8 cellular contexts compared by ENCODE assay signal in genomic region chr13:39016789-39017188, GRCh38. TPM values are rescaled to one million over a fixed set of nuclear protein-coding genes. Genes with fewer than 3 reads are reported as not detected.
DNase-seq lines count a peak whose midpoint lies in the region; ATAC-seq and TF ChIP-seq lines count a peak whose summit lies in the region.

No MANE protein-coding gene starts in this region.

- no peaks in the 10 kb centered on the region for H4K20me1 ChIP-seq in HCT116 (ENCODE audit: insufficient read depth)

- H3K36me3 Mint-ChIP-seq in activated T-helper 1 cell treated with anti-CD3 and anti-CD28 coated beads, Interleukin-12 subunit alpha, Interleukin-12 subunit beta, Interleukin-2, Interleukin-4 antibody, amounts not matched to agents 30 ng/mL and 10 ng/mL and 1 ng/mL, durations not matched to agents 14 hours and 24 hours and 36 hours (ENCODE audit: low read depth): peaks cover 64% of the 10 kb centered on the region

- H3K4me1 Mint-ChIP-seq in activated T-helper 1 cell treated with anti-CD3 and anti-CD28 coated beads, Interleukin-12 subunit alpha, Interleukin-12 subunit beta, Interleukin-2, Interleukin-4 antibody, amounts not matched to agents 30 ng/mL and 10 ng/mL and 1 ng/mL, durations not matched to agents 14 hours and 24 hours and 36 hours (ENCODE audit: low read depth): peaks cover 24% of the 10 kb centered on the region

- H2AFZ ChIP-seq in HCT116 (ENCODE audit: low read depth, low read length, poor library complexity, severe bottlenecking): no peak overlapping the region

- no peaks in the 10 kb centered on the region for H3K9me3 ChIP-seq in HCT116 (ENCODE audit: control insufficient read depth in 1 of 2, insufficient read depth in 1 of 2, low read depth in 1 of 2, low read length in 2 of 2)
- H3K9me3 ChIP-seq in spleen: no peaks in the 10 kb centered on the region

- no peak overlapping the region for H3K4me3 ChIP-seq in HCT116 (replicated peaks in 1 of 2; ENCODE audit: low read depth in 1 of 2, low read length in 2 of 2)
- no peak overlapping the region for H3K4me3 ChIP-seq in spleen

- H3K4me1 ChIP-seq in HCT116 (ENCODE audit: control insufficient read depth in 1 of 2, insufficient read depth in 2 of 2, low read length in 2 of 2) (no peaks in the 10 kb centered on the region), spleen (no peaks in the 10 kb centered on the region)

- H3K9ac ChIP-seq in HCT116 (ENCODE audit: low read length): no peak overlapping the region

- H3K79me2 ChIP-seq in HCT116 (ENCODE audit: insufficient read depth, low read length): no peaks in the 10 kb centered on the region

- intact Hi-C loops in HCT116 (cut with micrococcal nuclease) (loop anchor here (5.0 kb wide), 1 partner anchor 144 kb away; no protein-coding TSS in a partner anchor), spleen (cut with DNase I; ENCODE audit: low total_unique reads) (no loop called here)
- intact Hi-C loops in activated T-helper 1 cell treated with anti-CD3 and anti-CD28 coated beads, Interleukin-12 subunit alpha, Interleukin-12 subunit beta, Interleukin-2, Interleukin-4 antibody, amounts not matched to agents 30 ng/mL and 10 ng/mL and 1 ng/mL, durations not matched to agents 14 hours and 24 hours and 36 hours (cut with micrococcal nuclease): loop anchor here (1.0 to 5.0 kb wide), 2 partner anchors 22 to 99 kb away; partner anchors contain the start of genes NHLRC3 and PROSER1

- no TSS peak for BruUV-seq in HCT116 (replicated peaks; lab: Mats Ljungman, UMichigan)

- CTCF ChIA-PET in HCT116 (lab: Charles Lee): interaction anchor here (0.6 to 1.6 kb wide), 2 partner anchors 13 to 152 kb away, joined by 3 read pairs; no protein-coding TSS in a partner anchor

- no peaks in the 10 kb centered on the region for H3K27me3 ChIP-seq in HCT116 (ENCODE audit: insufficient read depth, low read length)
- H3K27me3 ChIP-seq in spleen (replicated peaks in 1 of 7): no peaks in the 10 kb centered on the region

- H3K27me3 Mint-ChIP-seq in activated T-helper 1 cell treated with anti-CD3 and anti-CD28 coated beads, Interleukin-12 subunit alpha, Interleukin-12 subunit beta, Interleukin-2, Interleukin-4 antibody, amounts not matched to agents 30 ng/mL and 10 ng/mL and 1 ng/mL, durations not matched to agents 14 hours and 24 hours and 36 hours (ENCODE audit: insufficient read depth): no peaks in the 10 kb centered on the region

- H3K36me3 ChIP-seq in HCT116 (ENCODE audit: control insufficient read depth in 1 of 2, insufficient read depth in 2 of 2, low read length in 2 of 2) (peaks cover 7 to 42% of the 10 kb centered on the region in 2 experiments; a peak in 3 of 4 replicates), spleen (peaks cover 6 to 100% (median 76%) of the 10 kb centered on the region in 6 donors)

- no peak overlapping the region for H3K27ac ChIP-seq in HCT116 (ENCODE audit: low read depth, low read length)
- H3K27ac ChIP-seq in spleen: no peak overlapping the region

- peak; percentile 73 for ATAC-seq in HCT116

- 10 to 29% (median 16%) methylated on average over 2 of the region's 2 CpGs for WGBS in spleen, 5 donors

- POLR2A ChIA-PET in HCT116 (lab: Charles Lee): no interaction called here

- TF ChIP-seq CTCF in GM12872 (IDR thresholded peaks at IDR 0.05; ENCODE audit: insufficient read depth, low read depth, low read length): peak; percentile 67
- TF ChIP-seq CTCF in HCT116 (IDR thresholded peaks at IDR 0.05 in 2 of 3, conservative IDR thresholded peaks at IDR 0.05 in 1 of 3; ENCODE audit: borderline replicate concordance in 1 of 3, insufficient read depth in 1 of 3, low read depth in 2 of 3, low read length in 2 of 3): peak in 2 of 3 experiments; percentile 58 to 70; a peak in 4 of 6 replicates
- peak; percentile 57 for TF ChIP-seq CTCF in LNCAP (IDR thresholded peaks at IDR 0.05)
- peak in 2 of 11 experiments; percentile 34 to 37 for TF ChIP-seq CTCF in spleen (IDR thresholded peaks at IDR 0.05 in 8 of 11, conservative IDR thresholded peaks at IDR 0.05 in 3 of 11)

- H3K9me2 ChIP-seq in HCT116 (ENCODE audit: insufficient read depth): no peaks in the 10 kb centered on the region

- DNase-seq in AG08395 (ENCODE audit: low spot score) (peak; percentile 21), HCT116 (ENCODE audit: low read depth, low spot score) (peak; percentile 16), iPS-NIHi11 (ENCODE audit: low spot score) (peak; percentile 38), activated gamma-delta T cell (lab: John Stamatoyannopoulos, UW) (no peak), spleen (no peak)
- no peak for DNase-seq in activated T-helper 1 cell treated with anti-CD3 and anti-CD28 coated beads, Interleukin-12 subunit alpha, Interleukin-12 subunit beta, Interleukin-2, Interleukin-4 antibody, amounts not matched to agents 30 ng/mL and 10 ng/mL and 1 ng/mL, durations not matched to agents 14 hours and 24 hours and 36 hours (ENCODE audit: low spot score)

- H3K4me2 ChIP-seq in HCT116 (ENCODE audit: low read length): no peak overlapping the region

- TF ChIP-seq RAD21 in HCT116 (IDR thresholded peaks at IDR 0.05; ENCODE audit: low read depth): peak; percentile 38

- RAD21 ChIA-PET in HCT116 (lab: Charles Lee; ENCODE audit: low non-redundant PET in 1 of 2, low total read pairs in 2 of 2, uncharacterized antibody in 2 of 2, unreplicated experiment in 2 of 2): no interaction called here

- H3K27ac Mint-ChIP-seq in activated T-helper 1 cell treated with anti-CD3 and anti-CD28 coated beads, Interleukin-12 subunit alpha, Interleukin-12 subunit beta, Interleukin-2, Interleukin-4 antibody, amounts not matched to agents 30 ng/mL and 10 ng/mL and 1 ng/mL, durations not matched to agents 14 hours and 24 hours and 36 hours: peak overlapping the region; percentile 15

- H3K9me3 Mint-ChIP-seq in activated T-helper 1 cell treated with anti-CD3 and anti-CD28 coated beads, Interleukin-12 subunit alpha, Interleukin-12 subunit beta, Interleukin-2, Interleukin-4 antibody, amounts not matched to agents 30 ng/mL and 10 ng/mL and 1 ng/mL, durations not matched to agents 14 hours and 24 hours and 36 hours: no peaks in the 10 kb centered on the region

- H3K4me3 Mint-ChIP-seq in activated T-helper 1 cell treated with anti-CD3 and anti-CD28 coated beads, Interleukin-12 subunit alpha, Interleukin-12 subunit beta, Interleukin-2, Interleukin-4 antibody, amounts not matched to agents 30 ng/mL and 10 ng/mL and 1 ng/mL, durations not matched to agents 14 hours and 24 hours and 36 hours: no peak overlapping the region

- TF ChIP-seq POLR2A in HCT116 (IDR thresholded peaks at IDR 0.05; ENCODE audit: borderline replicate concordance, extremely low read depth, insufficient read depth, insufficient read length) (no peak), spleen (IDR thresholded peaks at IDR 0.05) (no peak)

TF ChIP-seq in HCT116, 20 proteins besides CTCF, POLR2A, EP300 and RAD21:
- TF ChIP-seq CEBPB (IDR thresholded peaks at IDR 0.05; ENCODE audit: low read depth): no peak
- no peak for TF ChIP-seq REST (IDR thresholded peaks at IDR 0.05; ENCODE audit: low read depth)
- no peak for TF ChIP-seq EZH2 (IDR thresholded peaks at IDR 0.05)
- TF ChIP-seq SP1 (IDR thresholded peaks at IDR 0.05; ENCODE audit: low read depth): no peak
- TF ChIP-seq, protein P1, sequence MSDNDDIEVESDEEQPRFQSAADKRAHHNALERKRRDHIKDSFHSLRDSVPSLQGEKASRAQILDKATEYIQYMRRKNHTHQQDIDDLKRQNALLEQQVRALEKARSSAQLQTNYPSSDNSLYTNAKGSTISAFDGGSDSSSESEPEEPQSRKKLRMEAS (IDR thresholded peaks at IDR 0.05): no peak
- no peak for TF ChIP-seq POLR2AphosphoS5 (IDR thresholded peaks at IDR 0.05; ENCODE audit: low read depth, low read length)
TF ChIP-seq in HCT116: peak in this region for 0.

RNA-seq across cellular contexts. Expression of gene PROSER1, which starts 21.1 kb away (rescaled TPM):
- total RNA-seq in HCT116 (2021; ENCODE audit: unreplicated experiment) (33.5 TPM), spleen (10 to 100 TPM; 31.9 to 52.2 (median 35.8) TPM)
- polyA plus RNA-seq in HCT116 (2012): 11.0 and 13.3 TPM in 2 replicates
- total RNA-seq in activated T-helper 1 cell treated with anti-CD3 and anti-CD28 coated beads, Interleukin-12 subunit alpha, Interleukin-12 subunit beta, Interleukin-2, Interleukin-4 antibody, amounts not matched to agents 30 ng/mL and 10 ng/mL and 1 ng/mL, durations not matched to agents 14 hours and 24 hours and 36 hours: 92.9 and 103 TPM in 2 replicates
- polyA plus RNA-seq in spleen: 10 to 100 TPM; 12.8 to 17.7 (median 14.7) TPM

RNA-seq across cellular contexts. Expression of gene NHLRC3, which starts 21.5 kb away (rescaled TPM):
- total RNA-seq in HCT116 (2021; ENCODE audit: unreplicated experiment): 7.2 TPM
- polyA plus RNA-seq in HCT116 (2012): 2.8 and 3.8 TPM in 2 replicates
- 19.2 and 20.4 TPM in 2 replicates for total RNA-seq in activated T-helper 1 cell treated with anti-CD3 and anti-CD28 coated beads, Interleukin-12 subunit alpha, Interleukin-12 subunit beta, Interleukin-2, Interleukin-4 antibody, amounts not matched to agents 30 ng/mL and 10 ng/mL and 1 ng/mL, durations not matched to agents 14 hours and 24 hours and 36 hours
- 10 to 100 TPM; 22.6 to 51.7 (median 38.8) TPM for total RNA-seq in spleen
- 10 to 100 TPM; 10.1 to 14.5 (median 11.2) TPM for polyA plus RNA-seq in spleen

RNA-seq across cellular contexts. Expression of gene STOML3, which starts 26.2 kb away (rescaled TPM):
- total RNA-seq in HCT116 (2021; ENCODE audit: unreplicated experiment) (not detected), spleen (not detected)
- polyA plus RNA-seq in HCT116 (2012): not detected in 2 replicates
- total RNA-seq in activated T-helper 1 cell treated with anti-CD3 and anti-CD28 coated beads, Interleukin-12 subunit alpha, Interleukin-12 subunit beta, Interleukin-2, Interleukin-4 antibody, amounts not matched to agents 30 ng/mL and 10 ng/mL and 1 ng/mL, durations not matched to agents 14 hours and 24 hours and 36 hours: not detected in 2 replicates
- polyA plus RNA-seq in spleen: not detected

Comparison
In these comparisons a context has a peak if more than half of its experiments do, and no peak if none do; other contexts are left out.
1. DNase-seq: peak in AG08395 (single experiment), HCT116 (single experiment) and iPS-NIHi11 (single experiment); none in activated T-helper 1 cell treated with anti-CD3 and anti-CD28 coated beads, Interleukin-12 subunit alpha, Interleukin-12 subunit beta, Interleukin-2, Interleukin-4 antibody, amounts not matched to agents 30 ng/mL and 10 ng/mL and 1 ng/mL, durations not matched to agents 14 hours and 24 hours and 36 hours (single experiment), activated gamma-delta T cell (single experiment) and spleen (single experiment).